10 cellular contexts compared by ENCODE assay signal in the genomic region with DNA sequence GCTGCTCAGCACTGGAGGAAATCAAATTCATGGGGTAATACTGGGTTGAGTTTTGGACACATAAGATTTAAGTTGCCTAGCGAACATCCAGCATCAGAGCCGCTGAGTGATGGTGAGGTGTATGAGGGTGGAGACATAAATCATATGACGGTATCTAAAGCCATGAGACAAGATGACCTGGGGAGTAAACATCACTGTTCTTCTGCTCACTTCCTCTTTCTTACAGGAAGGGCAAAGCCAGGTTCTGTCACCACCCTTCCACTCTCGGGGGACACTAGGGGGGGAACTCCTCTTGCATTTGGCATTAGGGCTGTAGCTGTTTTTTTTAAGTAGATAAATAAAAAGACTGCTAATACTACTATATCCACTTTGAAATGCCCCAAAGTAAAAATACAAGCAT. TPM values are rescaled to one million over a fixed set of nuclear protein-coding genes. Genes with fewer than 3 reads are reported as not detected.
DNase-seq lines count a peak whose midpoint lies in the region; ATAC-seq and FAIRE-seq lines count a peak whose summit lies in the region.
"Had no signal": no experiment of that assay in that cellular context is flagged by ENCODE, and none has a peak within 500 bp of the region (broad histone marks: within the 10 kb centered on the region; RNA-seq: fewer than 3 reads in every experiment).

No MANE protein-coding gene starts in this region.

- no peak overlapping the region for H3K4me3 Mint-ChIP-seq in effector memory CD8-positive, alpha-beta T cell

- no peaks in the 10 kb centered on the region for H3K27me3 Mint-ChIP-seq in effector memory CD8-positive, alpha-beta T cell

- H3K4me1 Mint-ChIP-seq in effector memory CD8-positive, alpha-beta T cell (ENCODE audit: low read depth in 2 of 2), result peaks cover 3 to 13% of the 10 kb centered on the region in 2 donors

- no peaks in the 10 kb centered on the region for H3K9me3 Mint-ChIP-seq in effector memory CD8-positive, alpha-beta T cell

- peak; percentile 45 for DNase-seq in GM18507 (ENCODE audit: extremely low spot score, insufficient read length, low read depth)
- DNase-seq in effector memory CD8-positive, alpha-beta T cell, result no peak
- DNase-seq in stimulated activated CD4-positive, alpha-beta T cell treated with anti-CD3 and anti-CD28 coated beads, Interleukin-15, amount 100 ng/mL, for 24 hours, result no peak
- no peak for DNase-seq in cortex of kidney (lab: John Stamatoyannopoulos, UW)
- no peak for DNase-seq in T-helper 1 cell
- no peak for DNase-seq in left cardiac atrium
- DNase-seq: NCI-H526 treated with DMSO at 0.1 percent for 48 hours had no signal

- H3K36me3 Mint-ChIP-seq in effector memory CD8-positive, alpha-beta T cell (ENCODE audit: insufficient read depth), result peaks cover 70% of the 10 kb centered on the region

- FAIRE-seq in GM18507 (lab: Jason Lieb, UNC), result peak; percentile 92

- H3K27ac Mint-ChIP-seq in effector memory CD8-positive, alpha-beta T cell, result peak overlapping the region; percentile 5 to 25

- ATAC-seq in GM21529 (IDR thresholded peaks at IDR 0.05; ENCODE audit: unreplicated experiment), result peak; percentile 94
- peak; percentile 94 for ATAC-seq in HG03460 (IDR thresholded peaks at IDR 0.05; ENCODE audit: unreplicated experiment)
- peak; percentile 72 for ATAC-seq in effector memory CD8-positive, alpha-beta T cell (replicated peaks)
- ATAC-seq in left cardiac atrium, result no peak

- intact Hi-C loops in left cardiac atrium (cut with DNase I), result no loop called here

RNA-seq across cellular contexts. Expression of gene PRDM4, which starts 24.0 kb away (rescaled TPM):
- 10 to 100 TPM; 14.0 to 14.8 TPM for total RNA-seq in left cardiac atrium

RNA-seq across cellular contexts. Expression of gene ASCL4, which starts 37.6 kb away (rescaled TPM):
- under 1 TPM in 1 of 2 donors, not detected in 1; 0.09 TPM for total RNA-seq in left cardiac atrium
- total RNA-seq: epithelial cell of proximal tubule had no signal

RNA-seq across cellular contexts. Expression of gene PWP1, which starts 51.3 kb away (rescaled TPM):
- 10 to 100 TPM; 13.0 to 19.1 TPM for total RNA-seq in left cardiac atrium

Comparison
In these comparisons a context has a peak if more than half of its experiments do, and no peak if none do; other contexts are left out.
1. ATAC-seq: peak in GM21529 (single experiment), HG03460 (single experiment) and effector memory CD8-positive, alpha-beta T cell (single experiment); none in left cardiac atrium (0 of 2).